ENCODE assay signal across 14 cellular contexts in the genomic region with DNA sequence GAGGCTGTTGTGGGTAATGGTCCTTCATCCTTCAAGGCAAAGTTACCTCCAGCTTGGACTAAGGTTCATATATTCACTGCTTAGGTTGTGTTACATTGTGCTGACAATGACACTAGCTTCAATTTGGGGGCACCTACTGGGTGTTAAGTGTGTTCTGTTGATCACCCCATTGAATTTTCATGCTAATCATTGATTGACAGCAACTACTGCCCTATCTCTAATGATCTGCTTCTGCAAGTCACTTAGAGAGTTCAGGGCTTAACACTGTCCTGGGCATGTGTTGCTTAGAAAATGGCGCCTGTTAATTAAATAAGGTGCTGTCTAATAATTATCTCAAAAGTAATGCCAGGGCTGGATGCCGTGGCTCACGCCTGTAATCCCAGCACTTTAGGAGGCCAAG. TPM values are rescaled to one million over a fixed set of nuclear protein-coding genes. Genes with fewer than 3 reads are reported as not detected.
DNase-seq lines count a peak whose midpoint lies in the region; ATAC-seq and TF ChIP-seq lines count a peak whose summit lies in the region.
"Had no signal": no experiment of that assay in that cellular context is flagged by ENCODE, and none has a peak within 500 bp of the region (broad histone marks: within the 10 kb centered on the region; RNA-seq: fewer than 3 reads in every experiment).

No MANE protein-coding gene starts in this region.

- WGBS in esophagus muscularis mucosa = 51% methylated on average over 3 of the region's 3 CpGs

- TF ChIP-seq EP300 in esophagus muscularis mucosa (IDR thresholded peaks at IDR 0.05) = no peak

- no peaks in the 10 kb centered on the region for H3K27me3 ChIP-seq in BLaER1 treated with 17β-estradiol and CSF1 and Interleukin-3, amounts not matched to agents 10 nM and 100 nM
- no peaks in the 10 kb centered on the region for H3K27me3 ChIP-seq in esophagus muscularis mucosa
- H3K27me3 ChIP-seq in rectal smooth muscle tissue (ENCODE audit: control insufficient read depth, insufficient read depth, low read length) = no peaks in the 10 kb centered on the region

- peaks cover 0 to 2% (median 0%) of the 10 kb centered on the region in 11 experiments; a peak in 1 of 22 replicates for H3K36me3 ChIP-seq in BLaER1 treated with 17β-estradiol and CSF1 and Interleukin-3, amounts not matched to agents 10 nM and 100 nM
- H3K36me3 ChIP-seq in esophagus muscularis mucosa (no peaks in the 10 kb centered on the region), rectal smooth muscle tissue (ENCODE audit: control insufficient read depth, insufficient read depth, low read length) (no peaks in the 10 kb centered on the region)

- DNase-seq in esophagus muscularis mucosa (ENCODE audit: extremely low spot score) (no peak), COLO829 (ENCODE audit: low spot score) (no peak)
- DNase-seq: activated CD4-positive, alpha-beta T cell treated with anti-CD3 and anti-CD28 coated beads, Interleukin-2, amount 10 ng/mL, durations not matched to agents 7 days and 5 days; activated naive CD4-positive, alpha-beta T cell treated with Interleukin-2 at 50 U/mL for 16 hours; NCI-H1105 treated with DMSO at 0.1 percent for 48 hours; NCI-H526 treated with DMSO at 0.1 percent for 48 hours; stimulated activated CD4-positive, alpha-beta T cell treated with anti-CD3 and anti-CD28 coated beads, Interleukin-15, amount 100 ng/mL, for 24 hours; stimulated activated naive CD4-positive, alpha-beta T cell had no signal

- H3K9me3 ChIP-seq in BLaER1 treated with 17β-estradiol and CSF1 and Interleukin-3, amounts not matched to agents 10 nM and 100 nM (replicated peaks in 1 of 11) = no peaks in the 10 kb centered on the region
- H3K9me3 ChIP-seq in esophagus muscularis mucosa = no peaks in the 10 kb centered on the region

- no peak for TF ChIP-seq CTCF in VCaP (conservative IDR thresholded peaks at IDR 0.05)
- no peak for TF ChIP-seq CTCF in esophagus muscularis mucosa (IDR thresholded peaks at IDR 0.05)

- H3K27ac ChIP-seq in BLaER1 treated with 17β-estradiol and CSF1 and Interleukin-3, amounts not matched to agents 10 nM and 100 nM = no peak overlapping the region
- peak overlapping the region; percentile 94 for H3K27ac ChIP-seq in VCaP
- peak overlapping the region; percentile 87 to 92 (median 88) for H3K27ac ChIP-seq in esophagus muscularis mucosa (replicated peaks in 1 of 4)
- H3K27ac ChIP-seq in rectal smooth muscle tissue (ENCODE audit: low read depth, low read length) = peak overlapping the region; percentile 94

- peaks cover 0 to 82% (median 66%) of the 10 kb centered on the region in 11 experiments; a peak in 17 of 22 replicates for H4K20me1 ChIP-seq in BLaER1 treated with 17β-estradiol and CSF1 and Interleukin-3, amounts not matched to agents 10 nM and 100 nM

- intact Hi-C loops in esophagus muscularis mucosa (cut with DNase I) = loop anchor here (5.0 kb wide), 2 partner anchors 56 to 151 kb away; no protein-coding TSS in a partner anchor

- TF ChIP-seq POLR2A in esophagus muscularis mucosa (IDR thresholded peaks at IDR 0.05; ENCODE audit: low read depth) = no peak

- no peak for ATAC-seq in HG03378 (IDR thresholded peaks at IDR 0.05; ENCODE audit: unreplicated experiment)
- no peak for ATAC-seq in HG03139 (IDR thresholded peaks at IDR 0.05; ENCODE audit: unreplicated experiment)
- ATAC-seq in GM21360 (IDR thresholded peaks at IDR 0.05; ENCODE audit: unreplicated experiment) = no peak

- no peak overlapping the region for H3K4me3 ChIP-seq in BLaER1 treated with 17β-estradiol and CSF1 and Interleukin-3, amounts not matched to agents 10 nM and 100 nM
- H3K4me3 ChIP-seq in esophagus muscularis mucosa (peak overlapping the region; percentile 77 to 95 (median 86)), rectal smooth muscle tissue (ENCODE audit: low read length) (peak overlapping the region; percentile 16)

- H3K9ac ChIP-seq in BLaER1 treated with 17β-estradiol and CSF1 and Interleukin-3, amounts not matched to agents 10 nM and 100 nM = no peak overlapping the region
- H3K9ac ChIP-seq in rectal smooth muscle tissue (ENCODE audit: low read length) = no peak overlapping the region

- H3K4me2 ChIP-seq in BLaER1 treated with 17β-estradiol and CSF1 and Interleukin-3, amounts not matched to agents 10 nM and 100 nM = peak overlapping the region in 10 of 11 experiments; percentile 28 to 100 (median 94); a peak in 19 of 22 replicates

- peaks cover 25 to 50% (median 45%) of the 10 kb centered on the region in 10 experiments for H3K4me1 ChIP-seq in BLaER1 treated with 17β-estradiol and CSF1 and Interleukin-3, amounts not matched to agents 10 nM and 100 nM
- H3K4me1 ChIP-seq in esophagus muscularis mucosa = peaks cover 37 to 85% (median 78%) of the 10 kb centered on the region in 4 donors
- peaks cover 26% of the 10 kb centered on the region for H3K4me1 ChIP-seq in rectal smooth muscle tissue (ENCODE audit: control insufficient read depth, insufficient read depth, low read length)

RNA-seq across cellular contexts. Expression of a gene that starts 3.4 kb away (rescaled TPM):
- 100 to 1,000 TPM in 2 of 4 donors, 10 to 100 TPM in 2; 61.9 to 114 (median 89.9) TPM for total RNA-seq in esophagus muscularis mucosa

Comparison
In these comparisons a context has a peak if more than half of its experiments do, and no peak if none do; other contexts are left out.
1. H3K27ac ChIP-seq: peak in VCaP (single experiment), esophagus muscularis mucosa (4 of 4) and rectal smooth muscle tissue (single experiment); none in BLaER1 treated with 17β-estradiol and CSF1 and Interleukin-3, amounts not matched to agents 10 nM and 100 nM (0 of 11).
2. H3K4me3 ChIP-seq: peak in esophagus muscularis mucosa (4 of 4) and rectal smooth muscle tissue (single experiment); none in BLaER1 treated with 17β-estradiol and CSF1 and Interleukin-3, amounts not matched to agents 10 nM and 100 nM (0 of 10).